1 cellular context compared by ENCODE assay signal in genomic region chr6:15389759-15390723, GRCh38.
TF ChIP-seq lines count a peak whose summit lies in the region.

No MANE protein-coding gene starts in this region.

TF ChIP-seq in GM23338, 12 proteins besides CTCF, POLR2A, EP300 and RAD21 (continued from another document):
- TF ChIP-seq REST (IDR thresholded peaks at IDR 0.05; ENCODE audit: unreplicated experiment) (no peak), ZNF462 (CRISPR knock-in tag; IDR thresholded peaks at IDR 0.05) (no peak), ZNF114 (CRISPR knock-in tag; IDR thresholded peaks at IDR 0.05) (no peak), ETS1 (IDR thresholded peaks at IDR 0.05) (no peak)
